Comparison of ENCODE assay signal across 1 cellular context in the genomic region with DNA sequence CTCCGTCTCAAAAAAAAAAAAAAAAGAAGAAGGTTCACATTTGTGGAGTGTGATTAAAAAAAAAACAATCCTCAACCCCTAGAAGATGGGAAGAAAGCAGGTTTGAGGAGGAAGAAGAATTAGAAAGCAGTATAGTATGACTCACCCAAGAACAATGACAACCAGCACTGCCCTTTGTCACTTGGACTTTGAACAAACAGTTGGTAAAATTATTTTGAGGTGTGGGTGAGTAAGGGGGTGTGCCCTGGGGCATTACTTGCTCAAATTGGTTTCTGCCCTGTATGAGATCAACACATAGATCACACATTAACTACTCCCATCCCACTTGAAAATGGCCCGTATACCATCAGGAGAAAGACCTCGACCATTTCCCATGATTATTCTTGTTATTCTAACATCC.
TF ChIP-seq lines count a peak whose summit lies in the region.

No MANE protein-coding gene starts in this region.

TF ChIP-seq in HEK293, 187 proteins besides CTCF, POLR2A, EP300 and RAD21 (continued from another document):
- TF ChIP-seq, protein P1, sequence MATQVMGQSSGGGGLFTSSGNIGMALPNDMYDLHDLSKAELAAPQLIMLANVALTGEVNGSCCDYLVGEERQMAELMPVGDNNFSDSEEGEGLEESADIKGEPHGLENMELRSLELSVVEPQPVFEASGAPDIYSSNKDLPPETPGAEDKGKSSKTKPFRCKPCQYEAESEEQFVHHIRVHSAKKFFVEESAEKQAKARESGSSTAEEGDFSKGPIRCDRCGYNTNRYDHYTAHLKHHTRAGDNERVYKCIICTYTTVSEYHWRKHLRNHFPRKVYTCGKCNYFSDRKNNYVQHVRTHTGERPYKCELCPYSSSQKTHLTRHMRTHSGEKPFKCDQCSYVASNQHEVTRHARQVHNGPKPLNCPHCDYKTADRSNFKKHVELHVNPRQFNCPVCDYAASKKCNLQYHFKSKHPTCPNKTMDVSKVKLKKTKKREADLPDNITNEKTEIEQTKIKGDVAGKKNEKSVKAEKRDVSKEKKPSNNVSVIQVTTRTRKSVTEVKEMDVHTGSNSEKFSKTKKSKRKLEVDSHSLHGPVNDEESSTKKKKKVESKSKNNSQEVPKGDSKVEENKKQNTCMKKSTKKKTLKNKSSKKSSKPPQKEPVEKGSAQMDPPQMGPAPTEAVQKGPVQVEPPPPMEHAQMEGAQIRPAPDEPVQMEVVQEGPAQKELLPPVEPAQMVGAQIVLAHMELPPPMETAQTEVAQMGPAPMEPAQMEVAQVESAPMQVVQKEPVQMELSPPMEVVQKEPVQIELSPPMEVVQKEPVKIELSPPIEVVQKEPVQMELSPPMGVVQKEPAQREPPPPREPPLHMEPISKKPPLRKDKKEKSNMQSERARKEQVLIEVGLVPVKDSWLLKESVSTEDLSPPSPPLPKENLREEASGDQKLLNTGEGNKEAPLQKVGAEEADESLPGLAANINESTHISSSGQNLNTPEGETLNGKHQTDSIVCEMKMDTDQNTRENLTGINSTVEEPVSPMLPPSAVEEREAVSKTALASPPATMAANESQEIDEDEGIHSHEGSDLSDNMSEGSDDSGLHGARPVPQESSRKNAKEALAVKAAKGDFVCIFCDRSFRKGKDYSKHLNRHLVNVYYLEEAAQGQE (tag by site-specific recombination; IDR thresholded peaks at IDR 0.05) = no peak
- TF ChIP-seq SP7 (tag by site-specific recombination; IDR thresholded peaks at IDR 0.05) = peak; percentile 54; the same call in 1 of the 2 replicates
- no peak for TF ChIP-seq ZNF521 (tag by site-specific recombination; IDR thresholded peaks at IDR 0.05)
- no peak for TF ChIP-seq ZNF138 (tag by site-specific recombination; IDR thresholded peaks at IDR 0.05; ENCODE audit: borderline replicate concordance)
- no peak for TF ChIP-seq ZFP41 (tag by site-specific recombination; IDR thresholded peaks at IDR 0.05; ENCODE audit: borderline replicate concordance)
- TF ChIP-seq YY2 (tag by site-specific recombination; IDR thresholded peaks at IDR 0.05) = no peak
- no peak for TF ChIP-seq ZNF426 (tag by site-specific recombination; IDR thresholded peaks at IDR 0.05)
